In the genomic region with DNA sequence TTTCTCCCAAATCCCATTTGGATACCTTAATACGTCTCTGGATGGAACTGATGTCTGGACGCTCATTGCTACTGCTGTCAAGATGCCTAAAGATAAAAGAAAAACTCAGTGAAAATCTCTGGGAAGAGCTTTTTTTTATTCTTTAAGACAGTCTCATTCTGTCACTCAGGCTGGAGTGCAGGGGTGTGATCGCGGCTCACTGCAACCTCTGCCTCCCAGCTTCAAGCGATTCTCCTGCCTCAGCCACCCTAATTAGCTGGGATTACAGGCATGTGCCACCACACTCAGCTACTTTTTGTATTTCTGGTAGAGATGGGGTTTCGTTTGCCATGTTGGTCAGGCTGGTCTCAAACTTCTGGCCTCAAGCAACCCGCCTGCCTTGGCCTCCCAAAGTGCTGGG, we compare ENCODE assay signal across 20 cellular contexts.
"Had no signal": no experiment of that assay in that cellular context is flagged by ENCODE, and none has a peak within 500 bp of the region (broad histone marks: within the 10 kb centered on the region; RNA-seq: fewer than 3 reads in every experiment).

No MANE protein-coding gene starts in this region.

- H3K4me1 Mint-ChIP-seq: mesothelial cell of epicardium had no signal

- H3K9me3 Mint-ChIP-seq: mesothelial cell of epicardium had no signal

- H3K27ac Mint-ChIP-seq: mesothelial cell of epicardium had no signal

- ATAC-seq: esophagus mucosa, gastrocnemius medialis, heart right ventricle, left cardiac atrium, left lung, left ventricle myocardium superior, lower lobe of right lung, mucosa of descending colon had no signal

- DNase-seq: dermis blood vessel endothelial cell; dorsolateral prefrontal cortex; effector CD4-positive, alpha-beta T cell; effector memory CD4-positive, alpha-beta T cell; erythroblast; esophagus squamous epithelium; foreskin fibroblast; foreskin melanocyte; gastrocnemius medialis; glutamatergic neuron; heart right ventricle; hippocampal formation; left cardiac atrium; left lung; left ventricle myocardium superior; lower lobe of right lung; mesenchymal stem cell; mucosa of descending colon had no signal

- H3K4me3 Mint-ChIP-seq: mesothelial cell of epicardium had no signal
